Comparison of ENCODE assay signal across 16 cellular contexts in genomic region chr11:110086892-110087309, GRCh38. TPM values are rescaled to one million over a fixed set of nuclear protein-coding genes. Genes with fewer than 3 reads are reported as not detected.
DNase-seq lines count a peak whose midpoint lies in the region; ATAC-seq and TF ChIP-seq lines count a peak whose summit lies in the region.
"Had no signal": no experiment of that assay in that cellular context is flagged by ENCODE, and none has a peak within 500 bp of the region (broad histone marks: within the 10 kb centered on the region; RNA-seq: fewer than 3 reads in every experiment).

No MANE protein-coding gene starts in this region.

- CTCF ChIA-PET in AG04449 (lab: Yijun Ruan, JAX): no interaction called here
- CTCF ChIA-PET in activated CD4-positive, alpha-beta memory T cell treated with anti-CD3 and anti-CD28 coated beads, Interleukin-2, amount 10 ng/mL, durations not matched to agents 7 days and 5 days (lab: Charles Lee): no interaction called here

- peak overlapping the region; percentile 31 for H3K27ac ChIP-seq in brain microvascular endothelial cell
- H3K27ac ChIP-seq: adrenal gland, neural progenitor cell, SK-N-MC had no signal

- POLR2A ChIA-PET in AG04449 (lab: Yijun Ruan, JAX): interaction anchor here (1.0 kb wide), 1 partner anchor 9 kb away, joined by 3 read pairs; no protein-coding TSS in a partner anchor
- POLR2A ChIA-PET in activated CD4-positive, alpha-beta memory T cell treated with anti-CD3 and anti-CD28 coated beads, Interleukin-2, amount 10 ng/mL, durations not matched to agents 7 days and 5 days (lab: Charles Lee): interaction anchor here (0.7 kb wide), 1 partner anchor 9 kb away, joined by 3 read pairs; no protein-coding TSS in a partner anchor

- no peaks in the 10 kb centered on the region for H3K27me3 ChIP-seq in brain microvascular endothelial cell (replicated peaks)
- H3K27me3 ChIP-seq: adrenal gland had no signal

- no peaks in the 10 kb centered on the region for H3K36me3 Mint-ChIP-seq in activated CD4-positive, alpha-beta memory T cell treated with anti-CD3 and anti-CD28 coated beads, Interleukin-2, amount 10 ng/mL, durations not matched to agents 7 days and 5 days (ENCODE audit: low read depth)
- H3K36me3 Mint-ChIP-seq: neural progenitor cell had no signal

- in situ Hi-C loops in brain microvascular endothelial cell (cut with HindIII; ENCODE audit: low pct_ligation_motif_present, low sequenced_read_pairs): no loop called here

- DNase-seq in AG04449 (ENCODE audit: low read depth, low spot score): peak; percentile 52
- peak; percentile 68 for DNase-seq in KG1 (lab: John Stamatoyannopoulos, UW)
- DNase-seq in brain microvascular endothelial cell: peak; percentile 72
- DNase-seq in kidney tubule cell (ENCODE audit: low spot score): peak; percentile 87
- no peak for DNase-seq in activated CD4-positive, alpha-beta memory T cell treated with anti-CD3 and anti-CD28 coated beads, Interleukin-2, amount 10 ng/mL, durations not matched to agents 7 days and 5 days
- DNase-seq in iPS-NIHi11 (ENCODE audit: low spot score): no peak
- DNase-seq: activated CD8-positive, alpha-beta T cell treated with anti-CD3 and anti-CD28 coated beads for 36 hours; endodermal cell; GDM1; GOT3; stimulated activated naive CD4-positive, alpha-beta T cell had no signal

- H3K9me3 Mint-ChIP-seq in activated CD4-positive, alpha-beta memory T cell treated with anti-CD3 and anti-CD28 coated beads, Interleukin-2, amount 10 ng/mL, durations not matched to agents 7 days and 5 days: no peaks in the 10 kb centered on the region
- H3K9me3 Mint-ChIP-seq: activated CD8-positive, alpha-beta T cell treated with anti-CD3 and anti-CD28 coated beads for 36 hours; endodermal cell; neural progenitor cell had no signal

- H3K4me1 Mint-ChIP-seq in activated CD4-positive, alpha-beta memory T cell treated with anti-CD3 and anti-CD28 coated beads, Interleukin-2, amount 10 ng/mL, durations not matched to agents 7 days and 5 days: peaks cover 5% of the 10 kb centered on the region

- peaks cover 28% of the 10 kb centered on the region for H3K27me3 Mint-ChIP-seq in activated CD4-positive, alpha-beta memory T cell treated with anti-CD3 and anti-CD28 coated beads, Interleukin-2, amount 10 ng/mL, durations not matched to agents 7 days and 5 days

- H3K4me3 Mint-ChIP-seq in activated CD4-positive, alpha-beta memory T cell treated with anti-CD3 and anti-CD28 coated beads, Interleukin-2, amount 10 ng/mL, durations not matched to agents 7 days and 5 days: no peak overlapping the region
- H3K4me3 Mint-ChIP-seq: activated CD8-positive, alpha-beta T cell treated with anti-CD3 and anti-CD28 coated beads for 36 hours; endodermal cell; neural progenitor cell had no signal

- H3K4me3 ChIP-seq in AG04449 (ENCODE audit: low read depth, low read length) (no peak overlapping the region), brain microvascular endothelial cell (ENCODE audit: low read depth, low read length) (no peak overlapping the region)
- H3K4me3 ChIP-seq: adrenal gland, neural progenitor cell, SK-N-MC had no signal

- TF ChIP-seq CTCF in AG04449 (IDR thresholded peaks at IDR 0.05; ENCODE audit: insufficient read depth, low read length, missing control alignments) (no peak), brain microvascular endothelial cell (IDR thresholded peaks at IDR 0.05; ENCODE audit: low read depth, low read length, missing control alignments) (no peak)

- no peaks in the 10 kb centered on the region for H3K36me3 ChIP-seq in brain microvascular endothelial cell (replicated peaks)
- H3K36me3 ChIP-seq: adrenal gland, neural progenitor cell had no signal

- ATAC-seq in GM21390 (IDR thresholded peaks at IDR 0.05; ENCODE audit: unreplicated experiment) (no peak), GM21529 (IDR thresholded peaks at IDR 0.05; ENCODE audit: unreplicated experiment) (no peak)
- ATAC-seq: activated CD8-positive, alpha-beta T cell treated with anti-CD3 and anti-CD28 coated beads for 36 hours had no signal

- no peak overlapping the region for H3K27ac Mint-ChIP-seq in activated CD4-positive, alpha-beta memory T cell treated with anti-CD3 and anti-CD28 coated beads, Interleukin-2, amount 10 ng/mL, durations not matched to agents 7 days and 5 days
- H3K27ac Mint-ChIP-seq: activated CD8-positive, alpha-beta T cell treated with anti-CD3 and anti-CD28 coated beads for 36 hours; endodermal cell; neural progenitor cell had no signal

RNA-seq across cellular contexts. Expression of gene ZC3H12C, which starts 6.3 kb away (rescaled TPM):
- total RNA-seq in activated CD4-positive, alpha-beta memory T cell treated with anti-CD3 and anti-CD28 coated beads, Interleukin-2, amount 10 ng/mL, durations not matched to agents 7 days and 5 days: 1 to 10 TPM; 3.8 to 4.1 TPM

Comparison
In these comparisons a context has a peak if more than half of its experiments do, and no peak if none do; other contexts are left out.
1. DNase-seq: peak in AG04449 (single experiment), KG1 (single experiment), brain microvascular endothelial cell (single experiment) and kidney tubule cell (single experiment); none in activated CD4-positive, alpha-beta memory T cell treated with anti-CD3 and anti-CD28 coated beads, Interleukin-2, amount 10 ng/mL, durations not matched to agents 7 days and 5 days (single experiment) and iPS-NIHi11 (single experiment).